In genomic region chr9:129280236-129281231, GRCh38 we compare ENCODE assay signal across 20 cellular contexts.
DNase-seq lines count a peak whose midpoint lies in the region; ATAC-seq and TF ChIP-seq lines count a peak whose summit lies in the region.
"Had no signal": no experiment of that assay in that cellular context is flagged by ENCODE, and none has a peak within 500 bp of the region (broad histone marks: within the 10 kb centered on the region; RNA-seq: fewer than 3 reads in every experiment).

No MANE protein-coding gene starts in this region.

- no peak overlapping the region for H2AFZ ChIP-seq in SK-N-SH (ENCODE audit: low read depth)

- POLR2A ChIA-PET in SK-N-SH (lab: Yijun Ruan, JAX), result no interaction called here

- CTCF ChIA-PET in SK-N-SH (lab: Yijun Ruan, JAX), result no interaction called here

- H3K27me3 ChIP-seq in SK-N-SH (ENCODE audit: insufficient read depth) (no peaks in the 10 kb centered on the region), Peyer's patch (no peaks in the 10 kb centered on the region)

- H3K4me1 Mint-ChIP-seq in stimulated activated effector memory CD8-positive, alpha-beta T cell treated with anti-CD3 and anti-CD28 coated beads, Interleukin-12 subunit alpha, Interleukin-12 subunit beta, amount 100 ng/mL, for 72 hours, result peaks cover 12% of the 10 kb centered on the region

- no peak overlapping the region for H3K9ac ChIP-seq in SK-N-SH

- no peak for TF ChIP-seq POLR2A in Peyer's patch (IDR thresholded peaks at IDR 0.05)

- H3K27ac ChIP-seq in SK-N-SH (ENCODE audit: low read depth in 2 of 2, low read length in 1 of 2) (no peak overlapping the region), Peyer's patch (no peak overlapping the region)
- H3K27ac ChIP-seq: 22Rv1, thoracic aorta had no signal

- no peak overlapping the region for H3K27ac Mint-ChIP-seq in stimulated activated effector memory CD8-positive, alpha-beta T cell treated with anti-CD3 and anti-CD28 coated beads, Interleukin-12 subunit alpha, Interleukin-12 subunit beta, amount 100 ng/mL, for 72 hours
- H3K27ac Mint-ChIP-seq: activated CD8-positive, alpha-beta T cell treated with anti-CD3 and anti-CD28 coated beads, Interleukin-2, amount 10 ng/mL, durations not matched to agents 7 days and 5 days; CD4-positive, alpha-beta T cell; T-helper 2 cell treated with Interferon-gamma antibody and Interleukin-4, amounts not matched to agents 5 μg/mL and 100 μg/mL, for 36 hours had no signal

- TF ChIP-seq EP300 in SK-N-SH (IDR thresholded peaks at IDR 0.05; ENCODE audit: borderline replicate concordance in 1 of 2, low read depth in 1 of 2, low read length in 1 of 2), result no peak

- no peak overlapping the region for H3K4me3 Mint-ChIP-seq in stimulated activated effector memory CD8-positive, alpha-beta T cell treated with anti-CD3 and anti-CD28 coated beads, Interleukin-12 subunit alpha, Interleukin-12 subunit beta, amount 100 ng/mL, for 72 hours
- H3K4me3 Mint-ChIP-seq: activated CD8-positive, alpha-beta T cell treated with anti-CD3 and anti-CD28 coated beads, Interleukin-2, amount 10 ng/mL, durations not matched to agents 7 days and 5 days; CD4-positive, alpha-beta T cell; T-helper 2 cell treated with Interferon-gamma antibody and Interleukin-4, amounts not matched to agents 5 μg/mL and 100 μg/mL, for 36 hours had no signal

- no peaks in the 10 kb centered on the region for H3F3A ChIP-seq in SK-N-SH (replicated peaks; ENCODE audit: insufficient read depth)

- H3K9me2 ChIP-seq in SK-N-SH, result no peaks in the 10 kb centered on the region

- H3K4me1 ChIP-seq in SK-N-SH (ENCODE audit: control insufficient read depth in 1 of 2, insufficient read depth in 2 of 2, low read depth in 1 of 2, low read length in 1 of 2), result peaks cover 0 to 8% of the 10 kb centered on the region in 2 experiments; a peak in 1 of 4 replicates
- no peaks in the 10 kb centered on the region for H3K4me1 ChIP-seq in Peyer's patch
- H3K4me1 ChIP-seq: gastrocnemius medialis had no signal

- no peaks in the 10 kb centered on the region for H3K36me3 Mint-ChIP-seq in stimulated activated effector memory CD8-positive, alpha-beta T cell treated with anti-CD3 and anti-CD28 coated beads, Interleukin-12 subunit alpha, Interleukin-12 subunit beta, amount 100 ng/mL, for 72 hours

- H3K79me2 ChIP-seq in SK-N-SH (ENCODE audit: insufficient read depth), result no peaks in the 10 kb centered on the region

- H3K36me3 ChIP-seq in SK-N-SH (replicated peaks in 1 of 2; ENCODE audit: control insufficient read depth in 1 of 2, insufficient read depth in 2 of 2, low read length in 1 of 2), result no peaks in the 10 kb centered on the region
- no peaks in the 10 kb centered on the region for H3K36me3 ChIP-seq in Peyer's patch
- H3K36me3 ChIP-seq: gastrocnemius medialis, thoracic aorta had no signal

- DNase-seq in SK-N-SH (peak; percentile 38), Peyer's patch (peak; percentile 9 to 41 (median 31)), globus pallidus (ENCODE audit: low spot score) (peak; percentile 45), NCI-H1417 (lab: John Stamatoyannopoulos, UW) (no peak), NCI-H446 treated with DMSO at 0.1 percent for 48 hours (lab: John Stamatoyannopoulos, UW) (no peak)
- no peak for DNase-seq in stimulated activated effector memory CD8-positive, alpha-beta T cell treated with anti-CD3 and anti-CD28 coated beads, Interleukin-12 subunit alpha, Interleukin-12 subunit beta, amount 100 ng/mL, for 72 hours (ENCODE audit: low spot score in 2 of 2)
- DNase-seq: activated CD8-positive, alpha-beta T cell treated with anti-CD3 and anti-CD28 coated beads, Interleukin-2, amount 10 ng/mL, durations not matched to agents 7 days and 5 days; activated naive CD4-positive, alpha-beta T cell treated with anti-CD3 and anti-CD28 coated beads, Interleukin-2, amount 50 U/mL, for 16 hours; CD4-positive, alpha-beta T cell; NCI-H2081; NCI-H82; Right ventricle myocardium superior; stimulated activated CD4-positive, alpha-beta T cell treated with anti-CD3 and anti-CD28 coated beads, Interleukin-12 subunit alpha, Interleukin-12 subunit beta, amount 100 ng/mL, for 4 hours had no signal

- H4K20me1 ChIP-seq in SK-N-SH (ENCODE audit: insufficient read depth), result no peaks in the 10 kb centered on the region

- no peaks in the 10 kb centered on the region for H3K9me3 ChIP-seq in SK-N-SH
- no peaks in the 10 kb centered on the region for H3K9me3 ChIP-seq in Peyer's patch
- H3K9me3 ChIP-seq: gastrocnemius medialis, thoracic aorta had no signal

- ATAC-seq in SK-N-SH treated with all-trans-retinoic acid at 6 μM for 48 hours (no peak; the same call in 1 of the 3 replicates), HG02678 (IDR thresholded peaks at IDR 0.05; ENCODE audit: unreplicated experiment) (no peak)
- ATAC-seq in stimulated activated effector memory CD8-positive, alpha-beta T cell treated with anti-CD3 and anti-CD28 coated beads, Interleukin-12 subunit alpha, Interleukin-12 subunit beta, amount 100 ng/mL, for 72 hours, result peak; percentile 28
- ATAC-seq: activated CD8-positive, alpha-beta T cell treated with anti-CD3 and anti-CD28 coated beads, Interleukin-2, amount 10 ng/mL, durations not matched to agents 7 days and 5 days; gastrocnemius medialis; GM12878 had no signal

- 83% methylated on average over 11 of the region's 14 CpGs for WGBS in SK-N-SH (ENCODE audit: low lambda C conversion rate)

- TF ChIP-seq CTCF in SK-N-SH (IDR thresholded peaks at IDR 0.05), result no peak
- TF ChIP-seq CTCF in Peyer's patch (IDR thresholded peaks at IDR 0.05), result no peak

- no peak overlapping the region for H3K4me2 ChIP-seq in SK-N-SH

- TF ChIP-seq RAD21 in SK-N-SH (IDR thresholded peaks at IDR 0.05; ENCODE audit: low read length), result no peak

- no peaks in the 10 kb centered on the region for H3K9me3 Mint-ChIP-seq in stimulated activated effector memory CD8-positive, alpha-beta T cell treated with anti-CD3 and anti-CD28 coated beads, Interleukin-12 subunit alpha, Interleukin-12 subunit beta, amount 100 ng/mL, for 72 hours
- H3K9me3 Mint-ChIP-seq: CD4-positive, alpha-beta T cell; T-helper 2 cell treated with Interferon-gamma antibody and Interleukin-4, amounts not matched to agents 5 μg/mL and 100 μg/mL, for 36 hours had no signal

- no peak overlapping the region for H3K4me3 ChIP-seq in SK-N-SH (ENCODE audit: low read depth in 2 of 2, low read length in 1 of 2)
- H3K4me3 ChIP-seq in Peyer's patch, result no peak overlapping the region
- H3K4me3 ChIP-seq: gastrocnemius medialis, GM12878, thoracic aorta had no signal

TF ChIP-seq in SK-N-SH, 30 proteins besides CTCF, POLR2A, EP300 and RAD21 (continues in another document):
- TF ChIP-seq USF1 (IDR thresholded peaks at IDR 0.05; ENCODE audit: borderline replicate concordance, low read depth), result no peak
- no peak for TF ChIP-seq YY1 (IDR thresholded peaks at IDR 0.05; ENCODE audit: low read depth)
- TF ChIP-seq IRF3 (IDR thresholded peaks at IDR 0.05; ENCODE audit: low read depth, low read length), result no peak

TF ChIP-seq in SK-N-SH treated with all-trans-retinoic acid at 6 μM for 48 hours, 23 proteins besides CTCF, POLR2A, EP300 and RAD21:
- no peak for TF ChIP-seq TCF4 (CRISPR knock-in tag; IDR thresholded peaks at IDR 0.05; ENCODE audit: borderline replicate concordance)
- TF ChIP-seq ZNF8 (CRISPR knock-in tag; IDR thresholded peaks at IDR 0.05), result no peak
- TF ChIP-seq GLIS3 (CRISPR knock-in tag; IDR thresholded peaks at IDR 0.05), result no peak
- TF ChIP-seq BACH2 (CRISPR knock-in tag; IDR thresholded peaks at IDR 0.05; ENCODE audit: borderline replicate concordance), result no peak
- no peak for TF ChIP-seq ARNTL (CRISPR knock-in tag; IDR thresholded peaks at IDR 0.05; ENCODE audit: borderline replicate concordance, low read depth)
- no peak for TF ChIP-seq CREB5 (CRISPR knock-in tag; IDR thresholded peaks at IDR 0.05; ENCODE audit: low read depth)
- no peak for TF ChIP-seq POU6F1 (CRISPR knock-in tag; IDR thresholded peaks at IDR 0.05; ENCODE audit: borderline replicate concordance, low read depth)
- TF ChIP-seq ZFP30 (CRISPR knock-in tag; IDR thresholded peaks at IDR 0.05), result no peak
- TF ChIP-seq SNAI2 (CRISPR knock-in tag; IDR thresholded peaks at IDR 0.05), result no peak
- no peak for TF ChIP-seq ZNF70 (CRISPR knock-in tag; IDR thresholded peaks at IDR 0.05)
- no peak for TF ChIP-seq CSDC2 (CRISPR knock-in tag; IDR thresholded peaks at IDR 0.05)
TF ChIP-seq in SK-N-SH treated with all-trans-retinoic acid at 6 μM for 48 hours: peak in this region for 0.

Comparison
In these comparisons a context has a peak if more than half of its experiments do, and no peak if none do; other contexts are left out.
1. DNase-seq: peak in SK-N-SH (single experiment), Peyer's patch (3 of 3) and globus pallidus (single experiment); none in stimulated activated effector memory CD8-positive, alpha-beta T cell treated with anti-CD3 and anti-CD28 coated beads, Interleukin-12 subunit alpha, Interleukin-12 subunit beta, amount 100 ng/mL, for 72 hours (0 of 2), NCI-H1417 (0 of 3) and NCI-H446 treated with DMSO at 0.1 percent for 48 hours (single experiment).